ENCODE assay signal across 1 cellular context in the genomic region with DNA sequence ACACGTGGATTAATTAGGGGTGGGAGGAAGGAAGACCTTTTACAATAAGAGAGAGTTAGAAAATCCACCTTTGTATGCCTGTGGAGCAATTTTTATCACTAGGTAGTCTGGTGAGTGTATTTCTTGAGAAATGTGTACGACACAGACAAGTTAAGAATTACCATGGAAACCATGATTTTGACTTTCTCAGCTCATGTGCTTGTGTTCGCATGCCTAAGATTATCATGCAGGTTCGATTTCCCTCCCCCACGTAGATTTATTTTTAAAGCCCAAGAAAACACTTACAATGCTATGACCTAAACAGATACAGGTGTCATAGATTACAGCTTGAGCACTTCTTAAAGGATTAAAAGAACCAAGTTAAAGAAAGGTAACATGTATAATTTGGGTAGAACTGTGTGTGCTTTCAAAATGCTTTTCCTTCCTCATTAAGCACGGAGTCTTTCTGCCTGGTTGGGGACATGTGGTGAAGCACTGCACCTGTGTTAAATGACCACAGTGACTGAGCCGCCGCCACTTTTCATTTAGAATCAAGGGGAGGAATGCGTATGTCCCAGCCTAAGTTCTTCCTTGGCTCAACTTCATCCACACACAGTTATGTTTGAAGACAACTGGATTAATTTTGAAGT.
TF ChIP-seq lines count a peak whose summit lies in the region.

No MANE protein-coding gene starts in this region.

TF ChIP-seq in GM12878, 131 proteins besides CTCF, POLR2A, EP300 and RAD21 (continued from another document):
- TF ChIP-seq, protein P1, sequence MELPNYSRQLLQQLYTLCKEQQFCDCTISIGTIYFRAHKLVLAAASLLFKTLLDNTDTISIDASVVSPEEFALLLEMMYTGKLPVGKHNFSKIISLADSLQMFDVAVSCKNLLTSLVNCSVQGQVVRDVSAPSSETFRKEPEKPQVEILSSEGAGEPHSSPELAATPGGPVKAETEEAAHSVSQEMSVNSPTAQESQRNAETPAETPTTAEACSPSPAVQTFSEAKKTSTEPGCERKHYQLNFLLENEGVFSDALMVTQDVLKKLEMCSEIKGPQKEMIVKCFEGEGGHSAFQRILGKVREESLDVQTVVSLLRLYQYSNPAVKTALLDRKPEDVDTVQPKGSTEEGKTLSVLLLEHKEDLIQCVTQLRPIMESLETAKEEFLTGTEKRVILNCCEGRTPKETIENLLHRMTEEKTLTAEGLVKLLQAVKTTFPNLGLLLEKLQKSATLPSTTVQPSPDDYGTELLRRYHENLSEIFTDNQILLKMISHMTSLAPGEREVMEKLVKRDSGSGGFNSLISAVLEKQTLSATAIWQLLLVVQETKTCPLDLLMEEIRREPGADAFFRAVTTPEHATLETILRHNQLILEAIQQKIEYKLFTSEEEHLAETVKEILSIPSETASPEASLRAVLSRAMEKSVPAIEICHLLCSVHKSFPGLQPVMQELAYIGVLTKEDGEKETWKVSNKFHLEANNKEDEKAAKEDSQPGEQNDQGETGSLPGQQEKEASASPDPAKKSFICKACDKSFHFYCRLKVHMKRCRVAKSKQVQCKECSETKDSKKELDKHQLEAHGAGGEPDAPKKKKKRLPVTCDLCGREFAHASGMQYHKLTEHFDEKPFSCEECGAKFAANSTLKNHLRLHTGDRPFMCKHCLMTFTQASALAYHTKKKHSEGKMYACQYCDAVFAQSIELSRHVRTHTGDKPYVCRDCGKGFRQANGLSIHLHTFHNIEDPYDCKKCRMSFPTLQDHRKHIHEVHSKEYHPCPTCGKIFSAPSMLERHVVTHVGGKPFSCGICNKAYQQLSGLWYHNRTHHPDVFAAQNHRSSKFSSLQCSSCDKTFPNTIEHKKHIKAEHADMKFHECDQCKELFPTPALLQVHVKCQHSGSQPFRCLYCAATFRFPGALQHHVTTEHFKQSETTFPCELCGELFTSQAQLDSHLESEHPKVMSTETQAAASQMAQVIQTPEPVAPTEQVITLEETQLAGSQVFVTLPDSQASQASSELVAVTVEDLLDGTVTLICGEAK (IDR thresholded peaks at IDR 0.05; ENCODE audit: borderline replicate concordance): no peak
- TF ChIP-seq STAT3 (IDR thresholded peaks at IDR 0.05; ENCODE audit: low read depth, low read length) (no peak), TAF1 (IDR thresholded peaks at IDR 0.05; ENCODE audit: borderline replicate concordance, low read depth, low read length) (no peak), DPF2 (IDR thresholded peaks at IDR 0.05) (0 out of 2 replicates have a peak, but pooled peaks have one; percentile 12), ATF7 (IDR thresholded peaks at IDR 0.05; ENCODE audit: low read depth) (no peak), RB1 (IDR thresholded peaks at IDR 0.05; ENCODE audit: borderline replicate concordance) (no peak), LARP7 (IDR thresholded peaks at IDR 0.05) (no peak), ZNF217 (IDR thresholded peaks at IDR 0.05) (no peak), ASH2L (IDR thresholded peaks at IDR 0.05; ENCODE audit: borderline replicate concordance, low read depth) (no peak), RELA (IDR thresholded peaks at IDR 0.05; ENCODE audit: borderline replicate concordance, partially characterized antibody) (no peak), RFX5 (IDR thresholded peaks at IDR 0.05; ENCODE audit: low read depth, low read length) (no peak), RBBP5 (conservative IDR thresholded peaks at IDR 0.05) (no peak), POU2F2 (IDR thresholded peaks at IDR 0.05; ENCODE audit: borderline replicate concordance, low read depth, low read length) (0 out of 3 replicates have a peak, but pooled peaks have one; percentile 12), CREM (IDR thresholded peaks at IDR 0.05; ENCODE audit: low read depth) (0 out of 2 replicates have a peak, but pooled peaks have one; percentile 20), IKZF2 (IDR thresholded peaks at IDR 0.05) (peak in 1 of 2 experiments; percentile 32; a peak in 2 of 4 replicates), CBFB (IDR thresholded peaks at IDR 0.05; ENCODE audit: low read depth) (peak; percentile 70), ZZZ3 (IDR thresholded peaks at IDR 0.05; ENCODE audit: control insufficient read depth, insufficient read length, low read depth) (no peak), FOS (IDR thresholded peaks at IDR 0.05; ENCODE audit: borderline replicate concordance, extremely low read depth, insufficient read length) (no peak), IKZF1 (conservative IDR thresholded peaks at IDR 0.05) (0 out of 2 replicates have a peak, but pooled peaks have one; percentile 20), PAX5 (IDR thresholded peaks at IDR 0.05; ENCODE audit: borderline replicate concordance, low read depth, low read length) (no peak), SIN3A (IDR thresholded peaks at IDR 0.05; ENCODE audit: low read depth, low read length) (no peak), RUNX3 (IDR thresholded peaks at IDR 0.05; ENCODE audit: low read length) (peak; percentile 86), HDAC6 (IDR thresholded peaks at IDR 0.05; ENCODE audit: unreplicated experiment) (no peak)
- TF ChIP-seq, protein P2, sequence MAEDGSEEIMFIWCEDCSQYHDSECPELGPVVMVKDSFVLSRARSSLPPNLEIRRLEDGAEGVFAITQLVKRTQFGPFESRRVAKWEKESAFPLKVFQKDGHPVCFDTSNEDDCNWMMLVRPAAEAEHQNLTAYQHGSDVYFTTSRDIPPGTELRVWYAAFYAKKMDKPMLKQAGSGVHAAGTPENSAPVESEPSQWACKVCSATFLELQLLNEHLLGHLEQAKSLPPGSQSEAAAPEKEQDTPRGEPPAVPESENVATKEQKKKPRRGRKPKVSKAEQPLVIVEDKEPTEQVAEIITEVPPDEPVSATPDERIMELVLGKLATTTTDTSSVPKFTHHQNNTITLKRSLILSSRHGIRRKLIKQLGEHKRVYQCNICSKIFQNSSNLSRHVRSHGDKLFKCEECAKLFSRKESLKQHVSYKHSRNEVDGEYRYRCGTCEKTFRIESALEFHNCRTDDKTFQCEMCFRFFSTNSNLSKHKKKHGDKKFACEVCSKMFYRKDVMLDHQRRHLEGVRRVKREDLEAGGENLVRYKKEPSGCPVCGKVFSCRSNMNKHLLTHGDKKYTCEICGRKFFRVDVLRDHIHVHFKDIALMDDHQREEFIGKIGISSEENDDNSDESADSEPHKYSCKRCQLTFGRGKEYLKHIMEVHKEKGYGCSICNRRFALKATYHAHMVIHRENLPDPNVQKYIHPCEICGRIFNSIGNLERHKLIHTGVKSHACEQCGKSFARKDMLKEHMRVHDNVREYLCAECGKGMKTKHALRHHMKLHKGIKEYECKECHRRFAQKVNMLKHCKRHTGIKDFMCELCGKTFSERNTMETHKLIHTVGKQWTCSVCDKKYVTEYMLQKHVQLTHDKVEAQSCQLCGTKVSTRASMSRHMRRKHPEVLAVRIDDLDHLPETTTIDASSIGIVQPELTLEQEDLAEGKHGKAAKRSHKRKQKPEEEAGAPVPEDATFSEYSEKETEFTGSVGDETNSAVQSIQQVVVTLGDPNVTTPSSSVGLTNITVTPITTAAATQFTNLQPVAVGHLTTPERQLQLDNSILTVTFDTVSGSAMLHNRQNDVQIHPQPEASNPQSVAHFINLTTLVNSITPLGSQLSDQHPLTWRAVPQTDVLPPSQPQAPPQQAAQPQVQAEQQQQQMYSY (CRISPR knock-in tag; IDR thresholded peaks at IDR 0.05): no peak
- TF ChIP-seq, protein P3, sequence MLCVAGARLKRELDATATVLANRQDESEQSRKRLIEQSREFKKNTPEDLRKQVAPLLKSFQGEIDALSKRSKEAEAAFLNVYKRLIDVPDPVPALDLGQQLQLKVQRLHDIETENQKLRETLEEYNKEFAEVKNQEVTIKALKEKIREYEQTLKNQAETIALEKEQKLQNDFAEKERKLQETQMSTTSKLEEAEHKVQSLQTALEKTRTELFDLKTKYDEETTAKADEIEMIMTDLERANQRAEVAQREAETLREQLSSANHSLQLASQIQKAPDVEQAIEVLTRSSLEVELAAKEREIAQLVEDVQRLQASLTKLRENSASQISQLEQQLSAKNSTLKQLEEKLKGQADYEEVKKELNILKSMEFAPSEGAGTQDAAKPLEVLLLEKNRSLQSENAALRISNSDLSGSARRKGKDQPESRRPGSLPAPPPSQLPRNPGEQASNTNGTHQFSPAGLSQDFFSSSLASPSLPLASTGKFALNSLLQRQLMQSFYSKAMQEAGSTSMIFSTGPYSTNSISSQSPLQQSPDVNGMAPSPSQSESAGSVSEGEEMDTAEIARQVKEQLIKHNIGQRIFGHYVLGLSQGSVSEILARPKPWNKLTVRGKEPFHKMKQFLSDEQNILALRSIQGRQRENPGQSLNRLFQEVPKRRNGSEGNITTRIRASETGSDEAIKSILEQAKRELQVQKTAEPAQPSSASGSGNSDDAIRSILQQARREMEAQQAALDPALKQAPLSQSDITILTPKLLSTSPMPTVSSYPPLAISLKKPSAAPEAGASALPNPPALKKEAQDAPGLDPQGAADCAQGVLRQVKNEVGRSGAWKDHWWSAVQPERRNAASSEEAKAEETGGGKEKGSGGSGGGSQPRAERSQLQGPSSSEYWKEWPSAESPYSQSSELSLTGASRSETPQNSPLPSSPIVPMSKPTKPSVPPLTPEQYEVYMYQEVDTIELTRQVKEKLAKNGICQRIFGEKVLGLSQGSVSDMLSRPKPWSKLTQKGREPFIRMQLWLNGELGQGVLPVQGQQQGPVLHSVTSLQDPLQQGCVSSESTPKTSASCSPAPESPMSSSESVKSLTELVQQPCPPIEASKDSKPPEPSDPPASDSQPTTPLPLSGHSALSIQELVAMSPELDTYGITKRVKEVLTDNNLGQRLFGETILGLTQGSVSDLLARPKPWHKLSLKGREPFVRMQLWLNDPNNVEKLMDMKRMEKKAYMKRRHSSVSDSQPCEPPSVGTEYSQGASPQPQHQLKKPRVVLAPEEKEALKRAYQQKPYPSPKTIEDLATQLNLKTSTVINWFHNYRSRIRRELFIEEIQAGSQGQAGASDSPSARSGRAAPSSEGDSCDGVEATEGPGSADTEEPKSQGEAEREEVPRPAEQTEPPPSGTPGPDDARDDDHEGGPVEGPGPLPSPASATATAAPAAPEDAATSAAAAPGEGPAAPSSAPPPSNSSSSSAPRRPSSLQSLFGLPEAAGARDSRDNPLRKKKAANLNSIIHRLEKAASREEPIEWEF (IDR thresholded peaks at IDR 0.05; ENCODE audit: insufficient replicate concordance, low read depth, low read length): no peak
- TF ChIP-seq, protein P4, sequence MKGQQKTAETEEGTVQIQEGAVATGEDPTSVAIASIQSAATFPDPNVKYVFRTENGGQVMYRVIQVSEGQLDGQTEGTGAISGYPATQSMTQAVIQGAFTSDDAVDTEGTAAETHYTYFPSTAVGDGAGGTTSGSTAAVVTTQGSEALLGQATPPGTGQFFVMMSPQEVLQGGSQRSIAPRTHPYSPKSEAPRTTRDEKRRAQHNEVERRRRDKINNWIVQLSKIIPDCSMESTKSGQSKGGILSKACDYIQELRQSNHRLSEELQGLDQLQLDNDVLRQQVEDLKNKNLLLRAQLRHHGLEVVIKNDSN (IDR thresholded peaks at IDR 0.05; ENCODE audit: borderline replicate concordance, extremely low read length, insufficient read depth, low read depth, low read length): no peak
- TF ChIP-seq, protein P5, sequence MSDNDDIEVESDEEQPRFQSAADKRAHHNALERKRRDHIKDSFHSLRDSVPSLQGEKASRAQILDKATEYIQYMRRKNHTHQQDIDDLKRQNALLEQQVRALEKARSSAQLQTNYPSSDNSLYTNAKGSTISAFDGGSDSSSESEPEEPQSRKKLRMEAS (IDR thresholded peaks at IDR 0.05; ENCODE audit: low read depth, low read length): peak; percentile 66; the same call in 1 of the 2 replicates
- TF ChIP-seq, protein P6, sequence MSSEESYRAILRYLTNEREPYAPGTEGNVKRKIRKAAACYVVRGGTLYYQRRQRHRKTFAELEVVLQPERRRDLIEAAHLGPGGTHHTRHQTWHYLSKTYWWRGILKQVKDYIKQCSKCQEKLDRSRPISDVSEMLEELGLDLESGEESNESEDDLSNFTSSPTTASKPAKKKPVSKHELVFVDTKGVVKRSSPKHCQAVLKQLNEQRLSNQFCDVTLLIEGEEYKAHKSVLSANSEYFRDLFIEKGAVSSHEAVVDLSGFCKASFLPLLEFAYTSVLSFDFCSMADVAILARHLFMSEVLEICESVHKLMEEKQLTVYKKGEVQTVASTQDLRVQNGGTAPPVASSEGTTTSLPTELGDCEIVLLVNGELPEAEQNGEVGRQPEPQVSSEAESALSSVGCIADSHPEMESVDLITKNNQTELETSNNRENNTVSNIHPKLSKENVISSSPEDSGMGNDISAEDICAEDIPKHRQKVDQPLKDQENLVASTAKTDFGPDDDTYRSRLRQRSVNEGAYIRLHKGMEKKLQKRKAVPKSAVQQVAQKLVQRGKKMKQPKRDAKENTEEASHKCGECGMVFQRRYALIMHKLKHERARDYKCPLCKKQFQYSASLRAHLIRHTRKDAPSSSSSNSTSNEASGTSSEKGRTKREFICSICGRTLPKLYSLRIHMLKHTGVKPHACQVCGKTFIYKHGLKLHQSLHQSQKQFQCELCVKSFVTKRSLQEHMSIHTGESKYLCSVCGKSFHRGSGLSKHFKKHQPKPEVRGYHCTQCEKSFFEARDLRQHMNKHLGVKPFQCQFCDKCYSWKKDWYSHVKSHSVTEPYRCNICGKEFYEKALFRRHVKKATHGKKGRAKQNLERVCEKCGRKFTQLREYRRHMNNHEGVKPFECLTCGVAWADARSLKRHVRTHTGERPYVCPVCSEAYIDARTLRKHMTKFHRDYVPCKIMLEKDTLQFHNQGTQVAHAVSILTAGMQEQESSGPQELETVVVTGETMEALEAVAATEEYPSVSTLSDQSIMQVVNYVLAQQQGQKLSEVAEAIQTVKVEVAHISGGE (CRISPR knock-in tag; IDR thresholded peaks at IDR 0.05): no peak
